In genomic region chr1:70222716-70223235, GRCh38 we compare ENCODE assay signal across 1 cellular context.
TF ChIP-seq lines count a peak whose summit lies in the region.

No MANE protein-coding gene starts in this region.

TF ChIP-seq in GM23338, 12 proteins besides CTCF, POLR2A, EP300 and RAD21 (continued from another document):
- no peak for TF ChIP-seq ZNF462 (CRISPR knock-in tag; IDR thresholded peaks at IDR 0.05)
- no peak for TF ChIP-seq REST (IDR thresholded peaks at IDR 0.05; ENCODE audit: unreplicated experiment)
- no peak for TF ChIP-seq ZNF331 (CRISPR knock-in tag; IDR thresholded peaks at IDR 0.05; ENCODE audit: low read depth)
- no peak for TF ChIP-seq CREB1 (CRISPR knock-in tag; IDR thresholded peaks at IDR 0.05; ENCODE audit: low read depth)
- no peak for TF ChIP-seq JUNB (IDR thresholded peaks at IDR 0.05; ENCODE audit: unreplicated experiment)
- no peak for TF ChIP-seq POLR2AphosphoS5 (IDR thresholded peaks at IDR 0.05; ENCODE audit: low read depth)
- TF ChIP-seq STAT1 (IDR thresholded peaks at IDR 0.05; ENCODE audit: unreplicated experiment) = no peak
- TF ChIP-seq EZH2 (IDR thresholded peaks at IDR 0.05; ENCODE audit: low read depth, unreplicated experiment) = no peak
TF ChIP-seq in GM23338: peak in this region for 0.
